In genomic region chr19:39296906-39297305, GRCh38 we compare ENCODE assay signal across 36 cellular contexts. TPM values are rescaled to one million over a fixed set of nuclear protein-coding genes. Genes with fewer than 3 reads are reported as not detected.
DNase-seq lines count a peak whose midpoint lies in the region; ATAC-seq and TF ChIP-seq lines count a peak whose summit lies in the region.
"Had no signal": no experiment of that assay in that cellular context is flagged by ENCODE, and none has a peak within 500 bp of the region (broad histone marks: within the 10 kb centered on the region; RNA-seq: fewer than 3 reads in every experiment).

No MANE protein-coding gene starts in this region.

- no peak overlapping the region for H3K4me3 ChIP-seq in upper lobe of right lung
- H3K4me3 ChIP-seq: K562, mucosa of descending colon, ovary, Peyer's patch, thoracic aorta had no signal

- H3K36me3 ChIP-seq in upper lobe of right lung: no peaks in the 10 kb centered on the region
- H3K36me3 ChIP-seq: ovary, Peyer's patch, thoracic aorta had no signal

- POLR2A ChIA-PET in activated CD8-positive, alpha-beta T cell treated with anti-CD3 and anti-CD28 coated beads, Interleukin-2, amount 10 ng/mL, durations not matched to agents 7 days and 5 days (lab: Charles Lee): interaction anchor here (0.5 kb wide), 1 partner anchor 87 kb away, joined by 3 read pairs; no protein-coding TSS in a partner anchor
- POLR2A ChIA-PET in activated CD8-positive, alpha-beta T cell treated with anti-CD3 and anti-CD28 coated beads for 36 hours (lab: Charles Lee): no interaction called here

- H3K4me1 ChIP-seq in upper lobe of right lung: no peaks in the 10 kb centered on the region
- H3K4me1 ChIP-seq: Peyer's patch had no signal

- H3K27me3 Mint-ChIP-seq in activated CD8-positive, alpha-beta T cell treated with anti-CD3 and anti-CD28 coated beads, Interleukin-2, amount 10 ng/mL, durations not matched to agents 7 days and 5 days (ENCODE audit: low read depth): peaks cover 15% of the 10 kb centered on the region
- H3K27me3 Mint-ChIP-seq in activated CD8-positive, alpha-beta T cell treated with anti-CD3 and anti-CD28 coated beads for 36 hours: no peaks in the 10 kb centered on the region
- H3K27me3 Mint-ChIP-seq in natural killer cell (ENCODE audit: low read depth in 2 of 2): no peaks in the 10 kb centered on the region

- H3K4me1 Mint-ChIP-seq in activated CD8-positive, alpha-beta T cell treated with anti-CD3 and anti-CD28 coated beads, Interleukin-2, amount 10 ng/mL, durations not matched to agents 7 days and 5 days (ENCODE audit: low read depth): peaks cover 56% of the 10 kb centered on the region
- peaks cover 18% of the 10 kb centered on the region for H3K4me1 Mint-ChIP-seq in activated CD8-positive, alpha-beta T cell treated with anti-CD3 and anti-CD28 coated beads for 36 hours (ENCODE audit: low read depth)
- peaks cover 39 to 42% of the 10 kb centered on the region in 2 donors for H3K4me1 Mint-ChIP-seq in natural killer cell
- H3K4me1 Mint-ChIP-seq: B cell, nephron had no signal

- H3K9me3 ChIP-seq in upper lobe of right lung: no peaks in the 10 kb centered on the region
- H3K9me3 ChIP-seq: mucosa of descending colon, ovary, Peyer's patch, thoracic aorta had no signal

- peak overlapping the region; percentile 69 for H3K27ac Mint-ChIP-seq in activated CD8-positive, alpha-beta T cell treated with anti-CD3 and anti-CD28 coated beads, Interleukin-2, amount 10 ng/mL, durations not matched to agents 7 days and 5 days
- no peak overlapping the region for H3K27ac Mint-ChIP-seq in activated CD8-positive, alpha-beta T cell treated with anti-CD3 and anti-CD28 coated beads for 36 hours
- peak overlapping the region; percentile 1 to 81 for H3K27ac Mint-ChIP-seq in natural killer cell
- H3K27ac Mint-ChIP-seq: B cell; nephron; stimulated activated naive CD8-positive, alpha-beta T cell treated with anti-CD3 and anti-CD28 coated beads, Interleukin-15, Interleukin-2, amounts not matched to agents 100 ng/mL and 50 ng/mL, for 24 hours had no signal

- no peaks in the 10 kb centered on the region for H3K27me3 ChIP-seq in upper lobe of right lung
- H3K27me3 ChIP-seq: ovary, Peyer's patch had no signal

- TF ChIP-seq CTCF in activated CD8-positive, alpha-beta T cell treated with anti-CD3 and anti-CD28 coated beads for 36 hours (IDR thresholded peaks at IDR 0.05): no peak
- no peak for TF ChIP-seq CTCF in natural killer cell (IDR thresholded peaks at IDR 0.05)
- no peak for TF ChIP-seq CTCF in upper lobe of right lung (IDR thresholded peaks at IDR 0.05)

- CTCF ChIA-PET in activated CD8-positive, alpha-beta T cell treated with anti-CD3 and anti-CD28 coated beads, Interleukin-2, amount 10 ng/mL, durations not matched to agents 7 days and 5 days (lab: Charles Lee): interaction anchor here (1.3 to 1.5 kb wide), 2 partner anchors 26 to 45 kb away, joined by 3 read pairs; partner anchors contain the start of gene SAMD4B
- CTCF ChIA-PET in activated CD8-positive, alpha-beta T cell treated with anti-CD3 and anti-CD28 coated beads for 36 hours (lab: Charles Lee): interaction anchor here (0.8 kb wide), 1 partner anchor 245 kb away, joined by 3 read pairs; no protein-coding TSS in a partner anchor

- H3K9me3 Mint-ChIP-seq in activated CD8-positive, alpha-beta T cell treated with anti-CD3 and anti-CD28 coated beads, Interleukin-2, amount 10 ng/mL, durations not matched to agents 7 days and 5 days (ENCODE audit: insufficient read depth): no peaks in the 10 kb centered on the region
- H3K9me3 Mint-ChIP-seq in activated CD8-positive, alpha-beta T cell treated with anti-CD3 and anti-CD28 coated beads for 36 hours: no peaks in the 10 kb centered on the region
- no peaks in the 10 kb centered on the region for H3K9me3 Mint-ChIP-seq in natural killer cell
- H3K9me3 Mint-ChIP-seq: nephron; stimulated activated naive CD8-positive, alpha-beta T cell treated with anti-CD3 and anti-CD28 coated beads, Interleukin-15, Interleukin-2, amounts not matched to agents 100 ng/mL and 50 ng/mL, for 24 hours had no signal

- intact Hi-C loops in activated CD8-positive, alpha-beta T cell treated with anti-CD3 and anti-CD28 coated beads for 36 hours (cut with micrococcal nuclease): no loop called here
- intact Hi-C loops in natural killer cell (cut with micrococcal nuclease): loop anchor here (5.0 kb wide), 1 partner anchor 45 kb away; the partner anchor contains the start of gene SAMD4B
- intact Hi-C loops in upper lobe of right lung (cut with DNase I): no loop called here

- no peaks in the 10 kb centered on the region for H3K36me3 Mint-ChIP-seq in activated CD8-positive, alpha-beta T cell treated with anti-CD3 and anti-CD28 coated beads, Interleukin-2, amount 10 ng/mL, durations not matched to agents 7 days and 5 days (ENCODE audit: low read depth)
- no peaks in the 10 kb centered on the region for H3K36me3 Mint-ChIP-seq in activated CD8-positive, alpha-beta T cell treated with anti-CD3 and anti-CD28 coated beads for 36 hours (ENCODE audit: low read depth)
- no peaks in the 10 kb centered on the region for H3K36me3 Mint-ChIP-seq in natural killer cell
- H3K36me3 Mint-ChIP-seq: CD4-positive, alpha-beta memory T cell had no signal

- peak overlapping the region; percentile 9 for H3K4me3 Mint-ChIP-seq in activated CD8-positive, alpha-beta T cell treated with anti-CD3 and anti-CD28 coated beads, Interleukin-2, amount 10 ng/mL, durations not matched to agents 7 days and 5 days
- H3K4me3 Mint-ChIP-seq in activated CD8-positive, alpha-beta T cell treated with anti-CD3 and anti-CD28 coated beads for 36 hours: no peak overlapping the region
- H3K4me3 Mint-ChIP-seq in natural killer cell: peak overlapping the region; percentile 51
- H3K4me3 Mint-ChIP-seq: B cell; nephron; stimulated activated naive CD8-positive, alpha-beta T cell treated with anti-CD3 and anti-CD28 coated beads, Interleukin-15, Interleukin-2, amounts not matched to agents 100 ng/mL and 50 ng/mL, for 24 hours had no signal

- ATAC-seq in activated CD8-positive, alpha-beta T cell treated with anti-CD3 and anti-CD28 coated beads, Interleukin-2, amount 10 ng/mL, durations not matched to agents 7 days and 5 days: no peak
- no peak for ATAC-seq in activated CD8-positive, alpha-beta T cell treated with anti-CD3 and anti-CD28 coated beads for 36 hours
- ATAC-seq in natural killer cell (no peak), upper lobe of right lung (no peak), HG03097 (IDR thresholded peaks at IDR 0.05; ENCODE audit: low FRiP score, unreplicated experiment) (no peak)
- ATAC-seq: left colon, mucosa of descending colon had no signal

- no peak for DNase-seq in activated CD8-positive, alpha-beta T cell treated with anti-CD3 and anti-CD28 coated beads, Interleukin-2, amount 10 ng/mL, durations not matched to agents 7 days and 5 days
- DNase-seq in activated CD8-positive, alpha-beta T cell treated with anti-CD3 and anti-CD28 coated beads for 36 hours: no peak
- peak; percentile 57 for DNase-seq in NCI-H146 (lab: John Stamatoyannopoulos, UW)
- DNase-seq in natural killer cell: no peak
- peak; percentile 13 for DNase-seq in upper lobe of right lung
- DNase-seq in effector CD4-positive, alpha-beta T cell: no peak
- DNase-seq: ACHN; activated CD4-positive, alpha-beta T cell treated with anti-CD3 and anti-CD28 coated beads, Interleukin-2, amount 50 U/mL, for 1 hour; activated CD8-positive, alpha-beta memory T cell treated with anti-CD3 and anti-CD28 coated beads, Interleukin-2, amount 50 U/mL, for 4 hours; activated naive CD4-positive, alpha-beta T cell treated with anti-CD3 and anti-CD28 coated beads, Interleukin-2, amount 50 U/mL, for 16 hours; amygdala; CD4-positive, alpha-beta memory T cell; effector CD8-positive, alpha-beta T cell; EL; GOT3; hypothalamus; left colon; mucosa of descending colon; NCI-H1092 treated with DMSO at 0.1 percent for 48 hours; NCI-H2081 treated with DMSO at 0.1 percent for 48 hours; NCI-H345; NCI-H69; ovary; SHP77; small intestine had no signal

- H3K27ac ChIP-seq in upper lobe of right lung: no peak overlapping the region
- H3K27ac ChIP-seq: epithelial cell of prostate, ovary, Peyer's patch, thoracic aorta had no signal

RNA-seq across cellular contexts. Expression of gene IFNL1, which starts 0.7 kb away (rescaled TPM):
- total RNA-seq in activated CD8-positive, alpha-beta T cell treated with anti-CD3 and anti-CD28 coated beads, Interleukin-2, amount 10 ng/mL, durations not matched to agents 7 days and 5 days: under 1 TPM in 1 of 2 experiments, not detected in 1; 0.29 TPM
- total RNA-seq in activated CD8-positive, alpha-beta T cell treated with anti-CD3 and anti-CD28 coated beads for 36 hours: not detected
- total RNA-seq in natural killer cell (1 to 10 TPM in 1 of 3 donors, under 1 TPM in 1, not detected in 1; 0.33 to 1.4 TPM), upper lobe of right lung (not detected)
- total RNA-seq: B cell; CD4-positive, alpha-beta memory T cell; K562; left colon; lung microvascular endothelial cell; M059J; mucosa of descending colon; ovary; Peyer's patch; renal cortical epithelial cell; thoracic aorta had no signal

RNA-seq across cellular contexts. Expression of gene LRFN1, which starts 23.8 kb away (rescaled TPM):
- 1 to 10 TPM; 8.0 to 8.3 TPM for total RNA-seq in activated CD8-positive, alpha-beta T cell treated with anti-CD3 and anti-CD28 coated beads, Interleukin-2, amount 10 ng/mL, durations not matched to agents 7 days and 5 days
- 1 to 10 TPM; 6.1 to 6.5 TPM for total RNA-seq in activated CD8-positive, alpha-beta T cell treated with anti-CD3 and anti-CD28 coated beads for 36 hours
- total RNA-seq in natural killer cell (10 to 100 TPM in 1 of 3 donors, 1 to 10 TPM in 2; 5.9 to 12.5 (median 6.9) TPM), upper lobe of right lung (2.2 TPM)

RNA-seq across cellular contexts. Expression of gene IFNL2, which starts 28.7 kb away (rescaled TPM):
- not detected for total RNA-seq in activated CD8-positive, alpha-beta T cell treated with anti-CD3 and anti-CD28 coated beads, Interleukin-2, amount 10 ng/mL, durations not matched to agents 7 days and 5 days
- total RNA-seq in activated CD8-positive, alpha-beta T cell treated with anti-CD3 and anti-CD28 coated beads for 36 hours: not detected
- total RNA-seq in natural killer cell: not detected
- not detected for total RNA-seq in upper lobe of right lung
- total RNA-seq: B cell; CD4-positive, alpha-beta memory T cell; K562; left colon; lung microvascular endothelial cell; M059J; mucosa of descending colon; ovary; Peyer's patch; renal cortical epithelial cell; thoracic aorta had no signal

RNA-seq across cellular contexts. Expression of gene GMFG, which starts 38.9 kb away (rescaled TPM):
- 100 to 1,000 TPM; 471 to 482 TPM for total RNA-seq in activated CD8-positive, alpha-beta T cell treated with anti-CD3 and anti-CD28 coated beads, Interleukin-2, amount 10 ng/mL, durations not matched to agents 7 days and 5 days
- total RNA-seq in activated CD8-positive, alpha-beta T cell treated with anti-CD3 and anti-CD28 coated beads for 36 hours: 100 to 1,000 TPM; 280 to 297 TPM
- total RNA-seq in natural killer cell: 100 to 1,000 TPM; 315 to 331 (median 329) TPM
- total RNA-seq in upper lobe of right lung: 113 TPM
- total RNA-seq: renal cortical epithelial cell had no signal

RNA-seq across cellular contexts. Expression of gene SAMD4B, which starts 45.3 kb away (rescaled TPM):
- total RNA-seq in activated CD8-positive, alpha-beta T cell treated with anti-CD3 and anti-CD28 coated beads, Interleukin-2, amount 10 ng/mL, durations not matched to agents 7 days and 5 days: 10 to 100 TPM; 43.7 to 44.5 TPM
- 10 to 100 TPM; 35.5 to 37.1 TPM for total RNA-seq in activated CD8-positive, alpha-beta T cell treated with anti-CD3 and anti-CD28 coated beads for 36 hours
- total RNA-seq in natural killer cell (10 to 100 TPM; 67.8 to 80.8 (median 78.9) TPM), upper lobe of right lung (81.2 TPM)

Comparison
In these comparisons a context has a peak if more than half of its experiments do, and no peak if none do; other contexts are left out.
1. DNase-seq: peak in NCI-H146 (single experiment) and upper lobe of right lung (single experiment); none in activated CD8-positive, alpha-beta T cell treated with anti-CD3 and anti-CD28 coated beads, Interleukin-2, amount 10 ng/mL, durations not matched to agents 7 days and 5 days (single experiment), activated CD8-positive, alpha-beta T cell treated with anti-CD3 and anti-CD28 coated beads for 36 hours (single experiment), natural killer cell (single experiment) and effector CD4-positive, alpha-beta T cell (single experiment).